31 cellular contexts compared by ENCODE assay signal in the genomic region with DNA sequence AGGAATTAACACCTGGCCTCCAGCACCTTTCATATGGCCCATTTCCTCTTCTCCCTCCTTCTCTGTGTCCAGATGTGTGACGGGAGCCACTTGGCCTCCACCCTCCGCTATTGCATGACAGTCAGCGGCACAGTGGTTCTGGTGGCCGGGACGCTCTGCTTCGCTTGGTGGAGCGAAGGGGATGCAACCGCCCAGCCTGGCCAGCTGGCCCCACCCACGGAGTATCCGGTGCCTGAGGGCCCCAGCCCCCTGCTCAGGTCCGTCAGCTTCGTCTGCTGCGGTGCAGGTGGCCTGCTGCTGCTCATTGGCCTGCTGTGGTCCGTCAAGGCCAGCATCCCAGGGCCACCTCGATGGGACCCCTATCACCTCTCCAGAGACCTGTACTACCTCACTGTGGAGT. TPM values are rescaled to one million over a fixed set of nuclear protein-coding genes. Genes with fewer than 3 reads are reported as not detected.
"Had no signal": no experiment of that assay in that cellular context is flagged by ENCODE, and none has a peak within 500 bp of the region (broad histone marks: within the 10 kb centered on the region; RNA-seq: fewer than 3 reads in every experiment).

No MANE protein-coding gene starts in this region.

- H3K4me3 ChIP-seq: colonic mucosa, gastrocnemius medialis, left lung, pancreas, sigmoid colon, suprapubic skin, transverse colon, upper lobe of right lung, uterus had no signal

- FAIRE-seq: keratinocyte, pancreas had no signal

- H3K27me3 ChIP-seq: gastrocnemius medialis, pancreas, upper lobe of right lung, uterus had no signal

- DNase-seq: colonic mucosa; effector CD8-positive, alpha-beta T cell; endodermal cell; foreskin fibroblast; gastrocnemius medialis; head of caudate nucleus; mammary epithelial cell; mesendoderm; naive thymus-derived CD8-positive, alpha-beta T cell; nephron progenitor cell; occipital lobe; sigmoid colon; stimulated activated CD4-positive, alpha-beta T cell treated with anti-CD3 and anti-CD28 coated beads, Interleukin-4, amount 100 ng/mL, for 4 hours; transverse colon; uterus had no signal

- H3K9me3 ChIP-seq: colonic mucosa, gastrocnemius medialis, left lung, pancreas, sigmoid colon, suprapubic skin, transverse colon, upper lobe of right lung, uterus had no signal

- H3K9me3 Mint-ChIP-seq: dendritic cell treated with granulocyte-macrophage colony-stimulating factor and Interleukin-4, amounts not matched to agents 40 ng/mL and 50 ng/mL, for 4 days; endodermal cell; naive thymus-derived CD8-positive, alpha-beta T cell; nephron progenitor cell; stimulated activated memory B cell treated with anti-CD40 and anti-IgM and Interleukin-4, amounts not matched to agents 10 μg/mL and 1 μg/mL and 100 μg/mL, for 72 hours; stimulated activated naive CD8-positive, alpha-beta T cell treated with anti-CD3 and anti-CD28 coated beads, Interleukin-15, Interleukin-2, amounts not matched to agents 100 ng/mL and 50 ng/mL, for 24 hours had no signal

- H3K4me1 Mint-ChIP-seq: stimulated activated memory B cell treated with anti-CD40 and anti-IgM and Interleukin-4, amounts not matched to agents 10 μg/mL and 1 μg/mL and 100 μg/mL, for 72 hours had no signal

- H3K4me1 ChIP-seq: gastrocnemius medialis, left lung, pancreas, upper lobe of right lung, uterus had no signal

- ATAC-seq: esophagus mucosa; gastrocnemius medialis; left lung; naive thymus-derived CD8-positive, alpha-beta T cell; pancreas; stimulated activated memory B cell treated with anti-CD40 and anti-IgM and Interleukin-4, amounts not matched to agents 10 μg/mL and 1 μg/mL and 100 μg/mL, for 72 hours; upper lobe of right lung had no signal

- H3K27ac ChIP-seq: colonic mucosa, epithelial cell of prostate, gastrocnemius medialis, left lung, pancreas, sigmoid colon, suprapubic skin, transverse colon, upper lobe of right lung, uterus had no signal

- H3K4me3 Mint-ChIP-seq: dendritic cell treated with granulocyte-macrophage colony-stimulating factor and Interleukin-4, amounts not matched to agents 40 ng/mL and 50 ng/mL, for 4 days; endodermal cell; naive thymus-derived CD8-positive, alpha-beta T cell; nephron progenitor cell; stimulated activated memory B cell treated with anti-CD40 and anti-IgM and Interleukin-4, amounts not matched to agents 10 μg/mL and 1 μg/mL and 100 μg/mL, for 72 hours; stimulated activated naive CD8-positive, alpha-beta T cell treated with anti-CD3 and anti-CD28 coated beads, Interleukin-15, Interleukin-2, amounts not matched to agents 100 ng/mL and 50 ng/mL, for 24 hours had no signal

- H3K27ac Mint-ChIP-seq: dendritic cell treated with granulocyte-macrophage colony-stimulating factor and Interleukin-4, amounts not matched to agents 40 ng/mL and 50 ng/mL, for 4 days; endodermal cell; naive thymus-derived CD8-positive, alpha-beta T cell; nephron progenitor cell; progenitor cell of endocrine pancreas; stimulated activated memory B cell treated with anti-CD40 and anti-IgM and Interleukin-4, amounts not matched to agents 10 μg/mL and 1 μg/mL and 100 μg/mL, for 72 hours; stimulated activated naive CD8-positive, alpha-beta T cell treated with anti-CD3 and anti-CD28 coated beads, Interleukin-15, Interleukin-2, amounts not matched to agents 100 ng/mL and 50 ng/mL, for 24 hours had no signal

- H3K36me3 ChIP-seq: colonic mucosa, gastrocnemius medialis, left lung, pancreas, sigmoid colon, suprapubic skin, transverse colon, upper lobe of right lung, uterus had no signal

RNA-seq across cellular contexts. Expression of a gene that starts 5.6 kb away (rescaled TPM):
- total RNA-seq: chondrocyte; endodermal cell; glomerular endothelial cell; myocyte; naive thymus-derived CD8-positive, alpha-beta T cell; skeletal muscle tissue had no signal
- polyA plus RNA-seq: naive thymus-derived CD8-positive, alpha-beta T cell had no signal

RNA-seq across cellular contexts. Expression of a gene that starts 12.7 kb away (rescaled TPM):
- total RNA-seq: chondrocyte; colonic mucosa; esophagus mucosa; gastrocnemius medialis; glomerular endothelial cell; left lung; lower leg skin; mammary epithelial cell; myocyte; naive thymus-derived CD8-positive, alpha-beta T cell; occipital lobe; pancreas; progenitor cell of endocrine pancreas; sigmoid colon; skeletal muscle tissue; suprapubic skin; transverse colon; upper lobe of right lung; uterus had no signal
- polyA plus RNA-seq: keratinocyte; mammary epithelial cell; naive thymus-derived CD8-positive, alpha-beta T cell; sigmoid colon had no signal

RNA-seq across cellular contexts. Expression of a gene that starts 53.3 kb away (rescaled TPM):
- total RNA-seq: naive thymus-derived CD8-positive, alpha-beta T cell had no signal
- polyA plus RNA-seq: naive thymus-derived CD8-positive, alpha-beta T cell had no signal
